In genomic region chr19:35775046-35775297, GRCh38 we compare ENCODE assay signal across 5 cellular contexts. TPM values are rescaled to one million over a fixed set of nuclear protein-coding genes. Genes with fewer than 3 reads are reported as not detected.
DNase-seq lines count a peak whose midpoint lies in the region; ATAC-seq and TF ChIP-seq lines count a peak whose summit lies in the region.

No MANE protein-coding gene starts in this region.

- H3K4me2 ChIP-seq in PC-9 = peak overlapping the region; percentile 35
- H3K4me2 ChIP-seq in fibroblast of lung (ENCODE audit: extremely low read depth, insufficient read depth, low read length) = peak overlapping the region; percentile 30

- no TSS peak for BruUV-seq in PC-9 (replicated peaks; lab: Mats Ljungman, UMichigan)

- H3K9me3 ChIP-seq in PC-9 (ENCODE audit: insufficient read depth, low read depth) = no peaks in the 10 kb centered on the region
- no peaks in the 10 kb centered on the region for H3K9me3 ChIP-seq in fibroblast of lung (ENCODE audit: control insufficient read depth, insufficient read depth, low read depth, low read length)

- DNase-seq in PC-9 = no peak
- no peak for DNase-seq in fibroblast of lung (ENCODE audit: low read depth in 2 of 2)
- DNase-seq in stimulated activated naive CD8-positive, alpha-beta T cell treated with anti-CD3 and anti-CD28 coated beads, Interleukin-15, amount 100 ng/mL, for 72 hours = no peak
- no peak for DNase-seq in NK-92 treated with Interleukin-12 subunit alpha and Interleukin-12 subunit beta, amount 100 ng/mL, for 24 hours (lab: John Stamatoyannopoulos, UW)

- no peak overlapping the region for H3K9ac ChIP-seq in fibroblast of lung (ENCODE audit: insufficient read depth, low read length)

- no peak overlapping the region for H2AFZ ChIP-seq in PC-9
- no peak overlapping the region for H2AFZ ChIP-seq in fibroblast of lung (ENCODE audit: low read length)

- H3K9me3 Mint-ChIP-seq in stimulated activated naive CD8-positive, alpha-beta T cell treated with anti-CD3 and anti-CD28 coated beads, Interleukin-15, amount 100 ng/mL, for 72 hours = no peaks in the 10 kb centered on the region

- no peaks in the 10 kb centered on the region for H3K4me1 ChIP-seq in PC-9 (replicated peaks; ENCODE audit: insufficient read depth)
- peaks cover 4% of the 10 kb centered on the region for H3K4me1 ChIP-seq in fibroblast of lung (ENCODE audit: control insufficient read depth, extremely low read depth, insufficient read depth, low read length)

- H3K27me3 ChIP-seq in PC-9 (ENCODE audit: insufficient read depth, low read depth) (no peaks in the 10 kb centered on the region), fibroblast of lung (ENCODE audit: control insufficient read depth, insufficient read depth, low read length) (no peaks in the 10 kb centered on the region)

- H3K27me3 Mint-ChIP-seq in stimulated activated naive CD8-positive, alpha-beta T cell treated with anti-CD3 and anti-CD28 coated beads, Interleukin-15, amount 100 ng/mL, for 72 hours = no peaks in the 10 kb centered on the region

- POLR2A ChIA-PET in PC-9 (lab: Charles Lee; ENCODE audit: unreplicated experiment) = no interaction called here

- intact Hi-C loops in PC-9 (cut with micrococcal nuclease; ENCODE audit: unreplicated experiment) = no loop called here

- peak overlapping the region; percentile 57; the same call in 1 of the 2 replicates for H3K4me3 ChIP-seq in PC-9
- peak overlapping the region in 2 of 4 experiments; percentile 40 to 45 for H3K4me3 ChIP-seq in fibroblast of lung (replicated peaks in 1 of 4; ENCODE audit: control extremely low read depth in 1 of 4, insufficient read depth in 1 of 4, low read depth in 3 of 4, low read length in 4 of 4)

- peak overlapping the region; percentile 85 for H3K4me3 Mint-ChIP-seq in stimulated activated naive CD8-positive, alpha-beta T cell treated with anti-CD3 and anti-CD28 coated beads, Interleukin-15, amount 100 ng/mL, for 72 hours

- H3K36me3 ChIP-seq in PC-9 (ENCODE audit: low read depth) = no peaks in the 10 kb centered on the region
- no peaks in the 10 kb centered on the region for H3K36me3 ChIP-seq in fibroblast of lung (ENCODE audit: control insufficient read depth, insufficient read depth, low read length)

- no peaks in the 10 kb centered on the region for H3K79me2 ChIP-seq in PC-9 (ENCODE audit: low read depth)
- peaks cover 3% of the 10 kb centered on the region for H3K79me2 ChIP-seq in fibroblast of lung (ENCODE audit: control insufficient read depth, insufficient read depth, low read length)

- no peaks in the 10 kb centered on the region for H3K9me2 ChIP-seq in PC-9 (ENCODE audit: insufficient read depth)

- H3K27ac Mint-ChIP-seq in stimulated activated naive CD8-positive, alpha-beta T cell treated with anti-CD3 and anti-CD28 coated beads, Interleukin-15, amount 100 ng/mL, for 72 hours = no peak overlapping the region

- peaks cover 22% of the 10 kb centered on the region; the same call in 1 of the 2 replicates for H3F3A ChIP-seq in PC-9 (ENCODE audit: insufficient read depth, low read depth)

- H4K20me1 ChIP-seq in PC-9 (ENCODE audit: insufficient read depth) = no peaks in the 10 kb centered on the region
- H4K20me1 ChIP-seq in fibroblast of lung (ENCODE audit: control insufficient read depth, extremely low read depth, insufficient read depth, low read length) = no peaks in the 10 kb centered on the region

- H3K27ac ChIP-seq in PC-9 (no peak overlapping the region), fibroblast of lung (ENCODE audit: insufficient read depth, low read length) (no peak overlapping the region)

- peak; percentile 7 for ATAC-seq in stimulated activated naive CD8-positive, alpha-beta T cell treated with anti-CD3 and anti-CD28 coated beads, Interleukin-15, amount 100 ng/mL, for 72 hours
- no peak for ATAC-seq in HG03342 (IDR thresholded peaks at IDR 0.05; ENCODE audit: unreplicated experiment)

- peaks cover 23% of the 10 kb centered on the region for H3K4me1 Mint-ChIP-seq in stimulated activated naive CD8-positive, alpha-beta T cell treated with anti-CD3 and anti-CD28 coated beads, Interleukin-15, amount 100 ng/mL, for 72 hours

- TF ChIP-seq CTCF in PC-9 (conservative IDR thresholded peaks at IDR 0.05) (no peak), fibroblast of lung (conservative IDR thresholded peaks at IDR 0.05 in 1 of 2, IDR thresholded peaks at IDR 0.05 in 1 of 2; ENCODE audit: low read depth in 1 of 2, low read length in 2 of 2) (no peak)

- CTCF ChIA-PET in PC-9 (lab: Charles Lee) = no interaction called here

RNA-seq across cellular contexts. Expression of gene ARHGAP33, which starts 0.4 kb away (rescaled TPM):
- total RNA-seq in PC-9 (2021) (17.4 and 21.3 TPM in 2 replicates), fibroblast of lung (2.1 and 2.3 TPM in 2 replicates)
- polyA plus RNA-seq in fibroblast of lung = 0.58 and 1.7 TPM in 2 replicates
- polyA plus RNA-seq in fibroblast of lung (2012) = 1.8 and 7.2 TPM in 2 replicates
- polyA minus RNA-seq in fibroblast of lung (ENCODE audit: low replicate concordance) = 5.2 and 9.7 TPM in 2 replicates

RNA-seq across cellular contexts. Expression of gene PROSER3, which starts 17.0 kb away (rescaled TPM):
- total RNA-seq in PC-9 (2021) (38.0 and 52.2 TPM in 2 replicates), fibroblast of lung (2.6 and 3.8 TPM in 2 replicates)
- polyA plus RNA-seq in fibroblast of lung = 8.1 and 12.9 TPM in 2 replicates
- polyA plus RNA-seq in fibroblast of lung (2012) = 11.1 and 13.3 TPM in 2 replicates
- 104 and 114 TPM in 2 replicates for polyA minus RNA-seq in fibroblast of lung (ENCODE audit: low replicate concordance)

RNA-seq across cellular contexts. Expression of gene HSPB6, which starts 18.1 kb away (rescaled TPM):
- total RNA-seq in PC-9 (2021) (2.5 and 2.7 TPM in 2 replicates), fibroblast of lung (47.8 and 54.3 TPM in 2 replicates)
- 53.1 and 71.0 TPM in 2 replicates for polyA plus RNA-seq in fibroblast of lung
- polyA plus RNA-seq in fibroblast of lung (2012) = 463 and 468 TPM in 2 replicates
- polyA minus RNA-seq in fibroblast of lung (ENCODE audit: low replicate concordance) = 247 and 355 TPM in 2 replicates

RNA-seq across cellular contexts. Expression of gene LIN37, which starts 26.6 kb away (rescaled TPM):
- 9.4 and 17.0 TPM in 2 replicates for total RNA-seq in PC-9 (2021)
- total RNA-seq in fibroblast of lung = 6.4 and 10.0 TPM in 2 replicates
- 8.5 and 10.3 TPM in 2 replicates for polyA plus RNA-seq in fibroblast of lung
- polyA plus RNA-seq in fibroblast of lung (2012) = 13.8 and 14.6 TPM in 2 replicates
- polyA minus RNA-seq in fibroblast of lung (ENCODE audit: low replicate concordance) = 6.5 and 22.3 TPM in 2 replicates

RNA-seq across cellular contexts. Expression of gene PSENEN, which starts 29.5 kb away (rescaled TPM):
- total RNA-seq in PC-9 (2021) (106 and 130 TPM in 2 replicates), fibroblast of lung (15.7 and 16.0 TPM in 2 replicates)
- polyA plus RNA-seq in fibroblast of lung = 31.4 and 35.5 TPM in 2 replicates
- polyA plus RNA-seq in fibroblast of lung (2012) = 51.7 and 65.5 TPM in 2 replicates
- polyA minus RNA-seq in fibroblast of lung (ENCODE audit: low replicate concordance) = 49.0 and 51.5 TPM in 2 replicates

Comparison
In these comparisons a context has a peak if more than half of its experiments do, and no peak if none do; other contexts are left out.
1. RNA of gene HSPB6, which starts 18.1 kb away (total RNA-seq): 47.8 to 54.3 TPM in fibroblast of lung; 2.5 to 2.7 TPM in PC-9; every median in the first group is over 10 times any median in the second.